In genomic region chr7:83413831-83414230, GRCh38 we compare ENCODE assay signal across 13 cellular contexts.
DNase-seq lines count a peak whose midpoint lies in the region; ATAC-seq lines count a peak whose summit lies in the region.
"Had no signal": no experiment of that assay in that cellular context is flagged by ENCODE, and none has a peak within 500 bp of the region (broad histone marks: within the 10 kb centered on the region; RNA-seq: fewer than 3 reads in every experiment).

No MANE protein-coding gene starts in this region.

- peak overlapping the region; percentile 40; the same call in 1 of the 2 replicates for H3K27ac ChIP-seq in SK-N-MC
- H3K27ac ChIP-seq in mesenchymal stem cell (ENCODE audit: low read length, poor library complexity, severe bottlenecking), result no peak overlapping the region

- no peak overlapping the region for H2BK12ac ChIP-seq in mesenchymal stem cell (ENCODE audit: low read length in 2 of 2)

- no peak overlapping the region for H3K23ac ChIP-seq in mesenchymal stem cell (ENCODE audit: low read length in 2 of 2)

- H3K4me3 ChIP-seq in SK-N-MC (peak overlapping the region; percentile 68), mesenchymal stem cell (ENCODE audit: insufficient read depth in 1 of 2, low read depth in 1 of 2, low read length in 2 of 2) (peak overlapping the region in 1 of 2 experiments; percentile 62)

- no peak overlapping the region for H2AFZ ChIP-seq in mesenchymal stem cell (ENCODE audit: low read depth, low read length)

- H3K36me3 ChIP-seq in SK-N-MC (ENCODE audit: insufficient read depth, low read length), result no peaks in the 10 kb centered on the region
- no peaks in the 10 kb centered on the region for H3K36me3 ChIP-seq in mesenchymal stem cell (ENCODE audit: control insufficient read depth in 1 of 2, insufficient read depth in 2 of 2, low read depth in 1 of 2, low read length in 2 of 2)

- no peak overlapping the region for H2BK15ac ChIP-seq in mesenchymal stem cell (ENCODE audit: low read depth, poor library complexity, severe bottlenecking)

- no peak overlapping the region for H2BK120ac ChIP-seq in mesenchymal stem cell (ENCODE audit: low read depth, low read length)

- no peak overlapping the region for H3K4me2 ChIP-seq in mesenchymal stem cell (ENCODE audit: low read length, poor library complexity, severe bottlenecking)

- H3K79me1 ChIP-seq in mesenchymal stem cell (replicated peaks; ENCODE audit: low read length, poor library complexity, severe bottlenecking), result no peaks in the 10 kb centered on the region

- no peaks in the 10 kb centered on the region for H3K27me3 ChIP-seq in mesenchymal stem cell (ENCODE audit: control insufficient read depth in 1 of 2, insufficient read depth in 1 of 2, low read length in 2 of 2)

- peak; percentile 13 for DNase-seq in DMS153 treated with DMSO at 0.1 percent for 48 hours (lab: John Stamatoyannopoulos, UW; ENCODE audit: unreplicated experiment)
- no peak for DNase-seq in DMS153 (lab: John Stamatoyannopoulos, UW)
- peak; percentile 4 for DNase-seq in NCI-H1436 treated with DMSO at 0.1 percent for 48 hours (lab: John Stamatoyannopoulos, UW)
- peak; percentile 53 for DNase-seq in SK-N-MC (ENCODE audit: low read depth, low spot score)
- DNase-seq in mesenchymal stem cell, result peak; percentile 20
- DNase-seq in mucosa of gallbladder (ENCODE audit: low spot score), result no peak
- DNase-seq: activated CD4-positive, alpha-beta T cell treated with anti-CD3 and anti-CD28 coated beads, Interleukin-2, amount 50 U/mL, for 48 hours; activated naive CD4-positive, alpha-beta T cell treated with anti-CD3 and anti-CD28 coated beads for 36 hours; left ventricle myocardium superior; stimulated activated CD4-positive, alpha-beta T cell treated with anti-CD3 and anti-CD28 coated beads, Interleukin-2, amount 100 ng/mL, for 24 hours; stimulated activated naive CD8-positive, alpha-beta T cell treated with anti-CD3 and anti-CD28 coated beads, Interleukin-15, amount 100 ng/mL, for 72 hours had no signal

- H3K18ac ChIP-seq in mesenchymal stem cell (ENCODE audit: low read depth in 1 of 2, low read length in 2 of 2), result no peak overlapping the region

- no peak overlapping the region for H2BK5ac ChIP-seq in mesenchymal stem cell (ENCODE audit: low read depth, low read length, poor library complexity, severe bottlenecking)

- WGBS in mesenchymal stem cell, result 72% methylated on average over 3 of the region's 4 CpGs

- ATAC-seq in HG02623 (IDR thresholded peaks at IDR 0.05; ENCODE audit: unreplicated experiment) (no peak), HG03025 (IDR thresholded peaks at IDR 0.05; ENCODE audit: low FRiP score, unreplicated experiment) (no peak)
- ATAC-seq: left ventricle myocardium superior; stimulated activated naive CD8-positive, alpha-beta T cell treated with anti-CD3 and anti-CD28 coated beads, Interleukin-15, amount 100 ng/mL, for 72 hours had no signal

- H3K9me3 ChIP-seq in SK-N-MC (ENCODE audit: low read depth, low read length) (no peaks in the 10 kb centered on the region), mesenchymal stem cell (ENCODE audit: control insufficient read depth, low read length) (peaks cover under 1% of the 10 kb centered on the region)

- H3K9ac ChIP-seq in SK-N-MC (ENCODE audit: insufficient read length) (no peak overlapping the region), mesenchymal stem cell (ENCODE audit: low read length) (peak overlapping the region; percentile 54)

- H4K91ac ChIP-seq in mesenchymal stem cell (ENCODE audit: low read length), result no peak overlapping the region

- no peak overlapping the region for H3K4ac ChIP-seq in mesenchymal stem cell (ENCODE audit: low read depth in 1 of 2, low read length in 2 of 2)

- H2AK5ac ChIP-seq in mesenchymal stem cell (ENCODE audit: low read length, severe bottlenecking), result no peak overlapping the region

- no peaks in the 10 kb centered on the region for H3K4me1 ChIP-seq in mesenchymal stem cell (ENCODE audit: control insufficient read depth, insufficient read depth, low read depth, low read length)

- H4K8ac ChIP-seq in mesenchymal stem cell (ENCODE audit: low read length), result no peak overlapping the region

- H3K14ac ChIP-seq in mesenchymal stem cell (ENCODE audit: low read length in 2 of 2), result no peak overlapping the region

Comparison
In these comparisons a context has a peak if more than half of its experiments do, and no peak if none do; other contexts are left out.
1. DNase-seq: peak in DMS153 treated with DMSO at 0.1 percent for 48 hours (single experiment), NCI-H1436 treated with DMSO at 0.1 percent for 48 hours (single experiment), SK-N-MC (single experiment) and mesenchymal stem cell (single experiment); none in DMS153 (single experiment) and mucosa of gallbladder (single experiment).